In the genomic region with DNA sequence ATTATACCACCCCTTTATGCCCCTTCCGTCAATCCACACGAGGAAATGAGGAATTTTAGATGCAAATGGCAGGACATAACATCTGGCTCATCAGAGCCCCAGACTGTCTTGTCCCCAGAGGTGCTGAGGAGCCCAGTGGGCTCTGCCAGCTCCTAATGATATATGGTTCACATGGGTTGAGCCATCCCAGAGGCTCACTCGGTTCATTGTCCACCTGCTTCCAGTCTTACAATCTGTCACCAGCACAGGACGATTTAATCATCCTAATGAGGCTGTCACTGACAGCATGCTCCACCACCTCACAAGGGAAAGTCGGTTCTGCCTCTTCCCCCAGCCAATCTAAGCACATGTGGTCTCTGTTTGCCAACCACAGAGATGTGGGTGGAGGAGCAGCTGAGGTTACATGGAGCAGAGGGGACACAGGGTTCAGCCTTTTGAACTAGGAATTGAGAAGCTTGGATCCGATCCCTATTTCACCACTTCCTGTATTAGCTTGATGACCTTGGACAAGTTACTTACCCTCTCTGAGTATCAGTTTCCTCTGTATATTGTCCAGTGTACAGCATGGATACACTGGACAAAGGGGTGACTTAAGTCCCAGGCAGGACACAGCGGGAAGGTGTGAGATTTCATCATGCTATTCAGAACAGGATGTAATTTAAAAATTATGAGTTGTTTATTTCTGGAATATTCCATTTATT, we compare ENCODE assay signal across 9 cellular contexts.
DNase-seq lines count a peak whose midpoint lies in the region; ATAC-seq and TF ChIP-seq lines count a peak whose summit lies in the region.
"Had no signal": no experiment of that assay in that cellular context is flagged by ENCODE, and none has a peak within 500 bp of the region (broad histone marks: within the 10 kb centered on the region; RNA-seq: fewer than 3 reads in every experiment).

No MANE protein-coding gene starts in this region.

- H3K4me2 ChIP-seq in parathyroid adenoma (ENCODE audit: low read length): no peak overlapping the region

- ATAC-seq in SK-N-SH treated with all-trans-retinoic acid at 6 μM for 48 hours: no peak
- ATAC-seq in GM21390 (IDR thresholded peaks at IDR 0.05; ENCODE audit: unreplicated experiment): no peak
- ATAC-seq in GM18867 (IDR thresholded peaks at IDR 0.05; ENCODE audit: unreplicated experiment): no peak
- no peak for ATAC-seq in GM18502 (IDR thresholded peaks at IDR 0.05; ENCODE audit: poor library complexity, unreplicated experiment)

- H3K36me3 ChIP-seq in parathyroid adenoma (ENCODE audit: control insufficient read depth, insufficient read depth, low read length): no peaks in the 10 kb centered on the region

- H3K9ac ChIP-seq in parathyroid adenoma: no peak overlapping the region

- peak overlapping the region; percentile 51 for H2AFZ ChIP-seq in parathyroid adenoma

- TF ChIP-seq CTCF in parathyroid adenoma (IDR thresholded peaks at IDR 0.05): no peak

- DNase-seq in HCEC 1CT (peak; percentile 65), NCI-H82 treated with DMSO at 0.1 percent for 48 hours (lab: John Stamatoyannopoulos, UW; ENCODE audit: unreplicated experiment) (peak; percentile 83), epithelial cell of prostate (ENCODE audit: low read depth, low spot score) (no peak)

- no peak overlapping the region for H3K4me3 ChIP-seq in parathyroid adenoma (ENCODE audit: low read depth, low read length)

- H3K9me3 ChIP-seq in parathyroid adenoma (ENCODE audit: control insufficient read depth, low read length): no peaks in the 10 kb centered on the region

- H3K27ac ChIP-seq in epithelial cell of prostate: peak overlapping the region; percentile 83
- H3K27ac ChIP-seq in parathyroid adenoma: no peak overlapping the region
- H3K27ac ChIP-seq: VCaP had no signal

- H3K4me1 ChIP-seq in parathyroid adenoma: no peaks in the 10 kb centered on the region

- H3K79me2 ChIP-seq in parathyroid adenoma: no peaks in the 10 kb centered on the region

- H3K27me3 ChIP-seq in parathyroid adenoma (ENCODE audit: control insufficient read depth, insufficient read depth, low read length): no peaks in the 10 kb centered on the region

TF ChIP-seq in SK-N-SH treated with all-trans-retinoic acid at 6 μM for 48 hours, 23 proteins besides CTCF, POLR2A, EP300 and RAD21:
- TF ChIP-seq BACH2 (CRISPR knock-in tag; IDR thresholded peaks at IDR 0.05; ENCODE audit: borderline replicate concordance) (no peak), ZC3H10 (CRISPR knock-in tag; IDR thresholded peaks at IDR 0.05) (no peak), OSR1 (CRISPR knock-in tag; IDR thresholded peaks at IDR 0.05) (no peak), RARB (CRISPR knock-in tag; IDR thresholded peaks at IDR 0.05) (no peak), ZFP30 (CRISPR knock-in tag; IDR thresholded peaks at IDR 0.05) (no peak), ZNF70 (CRISPR knock-in tag; IDR thresholded peaks at IDR 0.05) (no peak), ESRRG (CRISPR knock-in tag; IDR thresholded peaks at IDR 0.05) (no peak), ARNTL (CRISPR knock-in tag; IDR thresholded peaks at IDR 0.05; ENCODE audit: borderline replicate concordance, low read depth) (no peak), TCF4 (CRISPR knock-in tag; IDR thresholded peaks at IDR 0.05; ENCODE audit: borderline replicate concordance) (no peak), ZNF565 (CRISPR knock-in tag; conservative IDR thresholded peaks at IDR 0.05; ENCODE audit: low read depth) (no peak), ISL1 (CRISPR knock-in tag; IDR thresholded peaks at IDR 0.05) (no peak), CSDC2 (CRISPR knock-in tag; IDR thresholded peaks at IDR 0.05) (no peak)
- TF ChIP-seq, protein P1, sequence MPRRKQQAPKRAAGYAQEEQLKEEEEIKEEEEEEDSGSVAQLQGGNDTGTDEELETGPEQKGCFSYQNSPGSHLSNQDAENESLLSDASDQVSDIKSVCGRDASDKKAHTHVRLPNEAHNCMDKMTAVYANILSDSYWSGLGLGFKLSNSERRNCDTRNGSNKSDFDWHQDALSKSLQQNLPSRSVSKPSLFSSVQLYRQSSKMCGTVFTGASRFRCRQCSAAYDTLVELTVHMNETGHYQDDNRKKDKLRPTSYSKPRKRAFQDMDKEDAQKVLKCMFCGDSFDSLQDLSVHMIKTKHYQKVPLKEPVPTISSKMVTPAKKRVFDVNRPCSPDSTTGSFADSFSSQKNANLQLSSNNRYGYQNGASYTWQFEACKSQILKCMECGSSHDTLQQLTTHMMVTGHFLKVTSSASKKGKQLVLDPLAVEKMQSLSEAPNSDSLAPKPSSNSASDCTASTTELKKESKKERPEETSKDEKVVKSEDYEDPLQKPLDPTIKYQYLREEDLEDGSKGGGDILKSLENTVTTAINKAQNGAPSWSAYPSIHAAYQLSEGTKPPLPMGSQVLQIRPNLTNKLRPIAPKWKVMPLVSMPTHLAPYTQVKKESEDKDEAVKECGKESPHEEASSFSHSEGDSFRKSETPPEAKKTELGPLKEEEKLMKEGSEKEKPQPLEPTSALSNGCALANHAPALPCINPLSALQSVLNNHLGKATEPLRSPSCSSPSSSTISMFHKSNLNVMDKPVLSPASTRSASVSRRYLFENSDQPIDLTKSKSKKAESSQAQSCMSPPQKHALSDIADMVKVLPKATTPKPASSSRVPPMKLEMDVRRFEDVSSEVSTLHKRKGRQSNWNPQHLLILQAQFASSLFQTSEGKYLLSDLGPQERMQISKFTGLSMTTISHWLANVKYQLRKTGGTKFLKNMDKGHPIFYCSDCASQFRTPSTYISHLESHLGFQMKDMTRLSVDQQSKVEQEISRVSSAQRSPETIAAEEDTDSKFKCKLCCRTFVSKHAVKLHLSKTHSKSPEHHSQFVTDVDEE (CRISPR knock-in tag; IDR thresholded peaks at IDR 0.05): no peak
